In the genomic region with DNA sequence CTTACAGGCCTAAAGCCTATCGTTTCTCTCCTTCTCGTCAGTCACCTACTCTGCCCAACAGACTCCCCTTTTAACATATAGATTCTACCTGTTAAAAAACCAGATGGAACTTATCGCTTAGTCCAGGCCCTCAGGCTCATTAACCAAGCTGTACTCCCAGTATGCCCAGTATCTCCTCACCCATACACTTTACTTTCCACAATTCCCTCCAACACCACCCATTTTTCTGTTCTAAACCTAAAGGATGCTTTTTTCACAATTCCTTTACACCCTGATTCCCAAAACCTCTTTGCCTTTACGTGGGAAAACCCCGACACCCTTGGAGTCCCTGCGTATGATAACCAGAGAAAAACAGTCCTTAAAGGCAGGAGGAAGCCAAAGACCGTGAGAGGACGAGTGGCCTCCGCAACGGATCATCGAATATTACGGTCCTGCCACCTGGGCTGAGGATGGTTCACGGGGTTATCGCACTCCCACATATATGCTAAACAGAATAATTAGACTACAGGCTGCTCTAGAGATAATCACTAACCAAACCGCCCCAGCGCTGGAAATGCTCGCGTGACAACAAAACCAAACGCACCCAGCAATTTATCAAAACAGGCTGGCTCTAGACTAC, we compare ENCODE assay signal across 1 cellular context.
TF ChIP-seq lines count a peak whose summit lies in the region.
"Not testable (repeated sequence)": the region's sequence is repeated elsewhere in the genome, so short reads cannot be mapped to it uniquely, and the experiment has no call there.

No MANE protein-coding gene starts in this region.

TF ChIP-seq in K562, 482 proteins besides CTCF, POLR2A, EP300 and RAD21:
- TF ChIP-seq BCOR (IDR thresholded peaks at IDR 0.05) (peak; percentile 26; the same call in 1 of the 2 replicates), TRIM24 (IDR thresholded peaks at IDR 0.05) (0 out of 4 replicates have a peak, but pooled peaks of 1 of the 2 experiments have one; percentile 11), MGA (IDR thresholded peaks at IDR 0.05) (peak; percentile 25; the same call in 1 of the 2 replicates), DPF2 (IDR thresholded peaks at IDR 0.05) (peak; percentile 56; the same call in 1 of the 2 replicates), TCF3 (CRISPR knock-in tag; IDR thresholded peaks at IDR 0.05) (peak; percentile 36; the same call in 1 of the 2 replicates), NFIC (IDR thresholded peaks at IDR 0.05) (0 out of 2 replicates have a peak, but pooled peaks have one; percentile 21), NCOR1 (IDR thresholded peaks at IDR 0.05) (peak; percentile 6; the same call in 1 of the 2 replicates), CBFA2T2 (conservative IDR thresholded peaks at IDR 0.05) (peak; percentile 51), L3MBTL2 (IDR thresholded peaks at IDR 0.05) (0 out of 2 replicates have a peak, but pooled peaks have one; percentile 42), CBFA2T3 (IDR thresholded peaks at IDR 0.05) (peak; percentile 67), NR2C1 (IDR thresholded peaks at IDR 0.05) (0 out of 2 replicates have a peak, but pooled peaks have one; percentile 12), ARID1B (IDR thresholded peaks at IDR 0.05) (peak; percentile 55), SOX6 (IDR thresholded peaks at IDR 0.05) (0 out of 2 replicates have a peak, but pooled peaks have one; percentile 24), TAL1 (IDR thresholded peaks at IDR 0.05) (peak; percentile 37; the same call in 1 of the 2 replicates), TEAD4 (IDR thresholded peaks at IDR 0.05; ENCODE audit: low read length) (peak; percentile 24; the same call in 1 of the 2 replicates)
- TF ChIP-seq, protein P1, sequence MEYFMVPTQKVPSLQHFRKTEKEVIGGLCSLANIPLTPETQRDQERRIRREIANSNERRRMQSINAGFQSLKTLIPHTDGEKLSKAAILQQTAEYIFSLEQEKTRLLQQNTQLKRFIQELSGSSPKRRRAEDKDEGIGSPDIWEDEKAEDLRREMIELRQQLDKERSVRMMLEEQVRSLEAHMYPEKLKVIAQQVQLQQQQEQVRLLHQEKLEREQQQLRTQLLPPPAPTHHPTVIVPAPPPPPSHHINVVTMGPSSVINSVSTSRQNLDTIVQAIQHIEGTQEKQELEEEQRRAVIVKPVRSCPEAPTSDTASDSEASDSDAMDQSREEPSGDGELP (CRISPR knock-in tag; IDR thresholded peaks at IDR 0.05; ENCODE audit: borderline replicate concordance), result peak; percentile 22; the same call in 1 of the 2 replicates
- not testable (repeated sequence) for TF ChIP-seq NR2C1 (tag; IDR thresholded peaks at IDR 0.05); TEAD4 (CRISPR knock-in tag; IDR thresholded peaks at IDR 0.05; ENCODE audit: borderline replicate concordance)
